In the genomic region with DNA sequence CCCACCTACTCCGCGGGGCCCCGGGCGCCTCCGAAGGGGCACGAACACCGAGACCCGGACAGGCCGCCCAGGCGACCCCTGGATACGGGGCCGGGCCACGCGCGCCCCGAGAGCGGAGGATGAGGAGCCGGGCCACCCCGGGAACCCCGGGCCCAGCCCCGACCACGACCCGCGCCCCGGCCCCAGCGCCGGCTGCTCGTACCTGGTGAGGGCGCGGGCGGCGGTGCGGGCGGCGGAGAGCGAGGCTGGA, we compare ENCODE assay signal across 1 cellular context.
TF ChIP-seq lines count a peak whose summit lies in the region.

No MANE protein-coding gene starts in this region.

TF ChIP-seq in IMR-90, 13 proteins besides CTCF, POLR2A, EP300 and RAD21 (continued from another document):
- TF ChIP-seq MAFK (IDR thresholded peaks at IDR 0.05; ENCODE audit: low read depth, low read length) (no peak), BHLHE40 (IDR thresholded peaks at IDR 0.05; ENCODE audit: low read depth, low read length) (no peak), MAZ (IDR thresholded peaks at IDR 0.05; ENCODE audit: borderline replicate concordance, low read depth, low read length) (no peak), FOS (IDR thresholded peaks at IDR 0.05; ENCODE audit: low read depth, low read length) (no peak), NFE2L2 (IDR thresholded peaks at IDR 0.05; ENCODE audit: low read depth, low read length) (no peak), MXI1 (IDR thresholded peaks at IDR 0.05; ENCODE audit: borderline replicate concordance, low read depth, low read length) (no peak), CHD1 (IDR thresholded peaks at IDR 0.05; ENCODE audit: low read depth, low read length) (no peak), RFX5 (IDR thresholded peaks at IDR 0.05; ENCODE audit: low read depth, low read length) (no peak), CEBPB (IDR thresholded peaks at IDR 0.05; ENCODE audit: low read depth, low read length) (no peak)
- TF ChIP-seq, protein P1, sequence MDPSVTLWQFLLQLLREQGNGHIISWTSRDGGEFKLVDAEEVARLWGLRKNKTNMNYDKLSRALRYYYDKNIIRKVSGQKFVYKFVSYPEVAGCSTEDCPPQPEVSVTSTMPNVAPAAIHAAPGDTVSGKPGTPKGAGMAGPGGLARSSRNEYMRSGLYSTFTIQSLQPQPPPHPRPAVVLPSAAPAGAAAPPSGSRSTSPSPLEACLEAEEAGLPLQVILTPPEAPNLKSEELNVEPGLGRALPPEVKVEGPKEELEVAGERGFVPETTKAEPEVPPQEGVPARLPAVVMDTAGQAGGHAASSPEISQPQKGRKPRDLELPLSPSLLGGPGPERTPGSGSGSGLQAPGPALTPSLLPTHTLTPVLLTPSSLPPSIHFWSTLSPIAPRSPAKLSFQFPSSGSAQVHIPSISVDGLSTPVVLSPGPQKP (IDR thresholded peaks at IDR 0.05; ENCODE audit: borderline replicate concordance, low read depth, low read length) = no peak
